ENCODE assay signal across 1 cellular context in genomic region chr1:65493792-65494191, GRCh38.
TF ChIP-seq lines count a peak whose summit lies in the region.

No MANE protein-coding gene starts in this region.

TF ChIP-seq in GM23338, 12 proteins besides CTCF, POLR2A, EP300 and RAD21 (continued from another document):
- TF ChIP-seq REST (IDR thresholded peaks at IDR 0.05; ENCODE audit: unreplicated experiment), result no peak
